In the genomic region with DNA sequence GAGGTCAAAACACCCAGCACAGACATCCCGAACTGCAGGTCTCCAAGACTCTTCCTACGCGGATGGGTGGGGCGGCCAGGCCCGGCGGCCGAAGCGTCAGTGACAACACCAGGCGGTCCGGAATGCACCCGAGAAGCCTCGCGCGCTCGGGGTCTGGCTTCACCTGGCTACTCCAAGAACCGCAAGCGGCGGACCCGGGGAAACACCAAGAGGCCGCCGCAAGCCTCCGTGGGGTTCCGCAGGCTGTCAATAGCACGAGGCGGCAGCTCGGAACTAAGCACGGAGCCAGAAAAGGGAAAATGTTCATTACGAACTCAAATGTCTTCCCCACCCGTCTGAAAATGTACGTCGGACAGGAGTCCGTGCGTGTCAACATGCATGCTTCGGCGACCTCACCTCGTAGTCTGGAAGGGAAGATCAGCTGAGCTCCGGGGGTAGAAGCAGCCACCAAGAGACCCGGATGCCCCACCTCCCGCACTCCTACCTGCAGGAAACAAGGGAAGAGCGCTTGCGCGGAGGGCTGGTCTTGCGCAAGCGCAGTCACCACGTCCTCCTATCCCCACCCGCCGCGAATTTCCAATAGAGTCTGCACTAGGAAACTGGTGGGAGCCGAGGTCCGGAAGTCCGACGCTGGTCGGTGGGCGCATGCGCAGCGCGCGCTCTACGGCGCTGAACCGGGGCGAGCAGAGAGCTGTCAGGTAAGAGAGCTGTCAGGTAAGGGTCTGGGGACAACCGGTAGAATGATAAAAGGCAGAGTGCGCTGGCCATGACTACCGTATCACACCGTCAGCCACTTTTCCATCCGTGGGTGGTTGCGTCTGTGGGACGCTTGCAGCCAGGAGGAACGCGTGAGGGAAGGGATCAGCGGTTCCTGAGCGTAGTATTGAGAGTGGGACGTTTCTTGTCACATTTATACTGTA, we compare ENCODE assay signal across 1 cellular context.
A peak's percentile ranks its signal among the peaks of the same experiment; 100 is the strongest.
TF ChIP-seq lines count a peak whose summit lies in the region.

A gene (plus strand): TSS at position 646 of the 920 bp plus-strand sequence. CDS start 3,864 bp downstream, outside the sequence.
A gene (minus strand): TSS at position 500 of the 920 bp plus-strand sequence. CDS start 958 bp downstream, outside the sequence.

TF ChIP-seq in HEK293, 187 proteins besides CTCF, POLR2A, EP300 and RAD21 (continued from another document):
- TF ChIP-seq, protein P1, sequence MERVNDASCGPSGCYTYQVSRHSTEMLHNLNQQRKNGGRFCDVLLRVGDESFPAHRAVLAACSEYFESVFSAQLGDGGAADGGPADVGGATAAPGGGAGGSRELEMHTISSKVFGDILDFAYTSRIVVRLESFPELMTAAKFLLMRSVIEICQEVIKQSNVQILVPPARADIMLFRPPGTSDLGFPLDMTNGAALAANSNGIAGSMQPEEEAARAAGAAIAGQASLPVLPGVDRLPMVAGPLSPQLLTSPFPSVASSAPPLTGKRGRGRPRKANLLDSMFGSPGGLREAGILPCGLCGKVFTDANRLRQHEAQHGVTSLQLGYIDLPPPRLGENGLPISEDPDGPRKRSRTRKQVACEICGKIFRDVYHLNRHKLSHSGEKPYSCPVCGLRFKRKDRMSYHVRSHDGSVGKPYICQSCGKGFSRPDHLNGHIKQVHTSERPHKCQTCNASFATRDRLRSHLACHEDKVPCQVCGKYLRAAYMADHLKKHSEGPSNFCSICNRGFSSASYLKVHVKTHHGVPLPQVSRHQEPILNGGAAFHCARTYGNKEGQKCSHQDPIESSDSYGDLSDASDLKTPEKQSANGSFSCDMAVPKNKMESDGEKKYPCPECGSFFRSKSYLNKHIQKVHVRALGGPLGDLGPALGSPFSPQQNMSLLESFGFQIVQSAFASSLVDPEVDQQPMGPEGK (tag by site-specific recombination; IDR thresholded peaks at IDR 0.05), result peak; percentile 63
- no peak for TF ChIP-seq ZNF548 (tag by site-specific recombination; IDR thresholded peaks at IDR 0.05)
- peak; percentile 44; the same call in 1 of the 2 replicates for TF ChIP-seq ZNF561 (tag by site-specific recombination; IDR thresholded peaks at IDR 0.05; ENCODE audit: borderline replicate concordance)
- TF ChIP-seq, protein P2, sequence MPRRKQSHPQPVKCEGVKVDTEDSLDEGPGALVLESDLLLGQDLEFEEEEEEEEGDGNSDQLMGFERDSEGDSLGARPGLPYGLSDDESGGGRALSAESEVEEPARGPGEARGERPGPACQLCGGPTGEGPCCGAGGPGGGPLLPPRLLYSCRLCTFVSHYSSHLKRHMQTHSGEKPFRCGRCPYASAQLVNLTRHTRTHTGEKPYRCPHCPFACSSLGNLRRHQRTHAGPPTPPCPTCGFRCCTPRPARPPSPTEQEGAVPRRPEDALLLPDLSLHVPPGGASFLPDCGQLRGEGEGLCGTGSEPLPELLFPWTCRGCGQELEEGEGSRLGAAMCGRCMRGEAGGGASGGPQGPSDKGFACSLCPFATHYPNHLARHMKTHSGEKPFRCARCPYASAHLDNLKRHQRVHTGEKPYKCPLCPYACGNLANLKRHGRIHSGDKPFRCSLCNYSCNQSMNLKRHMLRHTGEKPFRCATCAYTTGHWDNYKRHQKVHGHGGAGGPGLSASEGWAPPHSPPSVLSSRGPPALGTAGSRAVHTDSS (tag by site-specific recombination; IDR thresholded peaks at IDR 0.05), result no peak
- no peak for TF ChIP-seq ZSCAN16 (tag by site-specific recombination; IDR thresholded peaks at IDR 0.05)
- TF ChIP-seq SP3 (tag by site-specific recombination; IDR thresholded peaks at IDR 0.05), result peak; percentile 44
